Comparison of ENCODE assay signal across 8 cellular contexts in the genomic region with DNA sequence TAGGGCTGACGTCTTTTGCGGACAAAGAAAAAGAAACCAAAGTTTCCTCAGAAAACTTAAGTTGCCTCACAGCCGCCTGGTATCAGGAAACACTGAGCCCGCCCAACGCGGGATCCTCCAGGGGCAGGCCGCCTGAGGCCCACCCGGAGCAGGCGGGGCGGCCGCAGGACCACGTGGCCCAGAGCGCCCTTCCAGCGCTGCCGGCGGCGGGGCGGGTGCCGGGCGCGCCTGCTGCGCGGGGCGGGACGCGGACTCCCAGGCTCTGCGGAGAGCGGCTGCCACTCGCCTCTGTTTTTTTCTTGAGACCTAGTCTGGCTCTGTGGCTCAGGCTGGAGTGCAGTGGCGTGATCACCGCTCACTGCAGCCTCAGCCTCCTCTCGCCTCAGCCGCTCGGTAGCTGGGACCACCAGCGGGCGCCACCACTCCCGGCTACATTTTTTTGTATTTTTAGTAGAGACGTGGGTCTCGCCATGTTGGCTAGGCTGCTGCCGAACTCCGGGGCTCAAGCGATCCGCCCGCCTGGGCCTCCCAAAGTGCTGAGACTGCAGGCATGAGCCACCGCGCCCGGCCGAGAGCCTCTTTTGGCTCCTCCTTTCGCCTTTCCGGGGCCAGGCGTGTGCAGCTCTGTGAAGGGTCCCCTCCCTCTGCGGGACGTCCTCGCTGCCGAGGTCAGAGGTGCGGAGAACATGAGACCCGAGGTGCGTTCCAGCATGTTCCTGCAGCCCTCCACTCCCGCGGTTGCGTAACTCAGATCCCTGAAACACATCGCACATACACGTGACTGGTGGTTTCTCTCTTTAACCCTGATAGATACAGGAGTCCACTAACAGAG. TPM values are rescaled to one million over a fixed set of nuclear protein-coding genes. Genes with fewer than 3 reads are reported as not detected.
DNase-seq lines count a peak whose midpoint lies in the region; FAIRE-seq and TF ChIP-seq lines count a peak whose summit lies in the region.

No MANE protein-coding gene starts in this region.

- DNase-seq in GM10248 (ENCODE audit: extremely low spot score) = peak; percentile 76
- DNase-seq in H54 (ENCODE audit: insufficient read length, low spot score) = peak; percentile 74
- peak; percentile 75 for DNase-seq in M059J (ENCODE audit: low read depth)
- peak; percentile 71 for DNase-seq in T-helper 9 cell
- peak; percentile 92 for DNase-seq in astrocyte of the hippocampus (ENCODE audit: low read depth, low spot score)
- peak; percentile 75 to 81 for DNase-seq in hippocampal formation (lab: John Stamatoyannopoulos, UW)
- peak; percentile 91 for DNase-seq in retina
- DNase-seq in NCI-H524 treated with DMSO at 0.1 percent for 48 hours (lab: John Stamatoyannopoulos, UW) = no peak

- CTCF ChIA-PET in GM10248 (lab: Yijun Ruan, JAX) = interaction anchor here (1.1 to 2.3 kb wide), 5 partner anchors 11 to 17 kb away, joined by 3 to 10 read pairs (median 4); a partner anchor contains a TSS

- POLR2A ChIA-PET in GM10248 (lab: Yijun Ruan, JAX) = interaction anchor here (1.5 kb wide), 1 partner anchor 13 kb away, joined by 3 read pairs; no protein-coding TSS in a partner anchor

- no peak for FAIRE-seq in H54 (lab: Jason Lieb, UNC)

- peak; percentile 34 for TF ChIP-seq POLR2A in H54 (IDR thresholded peaks at IDR 0.05; ENCODE audit: low read depth, low read length)

- TF ChIP-seq CTCF in GM10248 (IDR thresholded peaks at IDR 0.05; ENCODE audit: control extremely low read depth, extremely low read depth, low read depth, missing control alignments) = peak; percentile 41

RNA-seq across cellular contexts. Expression of a gene that starts 11.6 kb away (rescaled TPM):
- 129 and 179 TPM in 2 replicates for total RNA-seq in M059J (2014; rRNA removed; shearing (Covaris generic))

RNA-seq across cellular contexts. Expression of a gene that starts 16.3 kb away (rescaled TPM):
- 1.0 and 2.6 TPM in 2 replicates for total RNA-seq in M059J (2014; rRNA removed; shearing (Covaris generic))

RNA-seq across cellular contexts. Expression of a gene that starts 49.1 kb away (rescaled TPM):
- total RNA-seq in M059J (2014; rRNA removed; shearing (Covaris generic)) = not detected in 2 replicates
